26 cellular contexts compared by ENCODE assay signal in genomic region chr5:90553711-90554110, GRCh38.
"Had no signal": no experiment of that assay in that cellular context is flagged by ENCODE, and none has a peak within 500 bp of the region (broad histone marks: within the 10 kb centered on the region; RNA-seq: fewer than 3 reads in every experiment).

No MANE protein-coding gene starts in this region.

- H3K4me3 ChIP-seq: left lung, lung, ovary, right atrium auricular region, right lobe of liver, smooth muscle cell, tibial nerve, vagina had no signal

- H3K27ac Mint-ChIP-seq: immature natural killer cell; mesothelial cell of epicardium; naive B cell; natural killer cell; nephron progenitor cell; progenitor cell of endocrine pancreas; stimulated activated memory B cell treated with anti-CD40 and anti-IgM and Interleukin-4, amounts not matched to agents 10 μg/mL and 1 μg/mL and 100 μg/mL, for 72 hours; stimulated activated naive CD8-positive, alpha-beta T cell treated with anti-CD3 and anti-CD28 coated beads, Interleukin-15, amount 100 ng/mL, for 72 hours; type B pancreatic cell had no signal

- ATAC-seq: left colon; left lung; natural killer cell; right lobe of liver; stimulated activated memory B cell treated with anti-CD40 and anti-IgM and Interleukin-4, amounts not matched to agents 10 μg/mL and 1 μg/mL and 100 μg/mL, for 72 hours; stimulated activated naive CD8-positive, alpha-beta T cell treated with anti-CD3 and anti-CD28 coated beads, Interleukin-15, amount 100 ng/mL, for 72 hours had no signal

- H3K9me3 Mint-ChIP-seq: immature natural killer cell; mesothelial cell of epicardium; natural killer cell; nephron progenitor cell; stimulated activated memory B cell treated with anti-CD40 and anti-IgM and Interleukin-4, amounts not matched to agents 10 μg/mL and 1 μg/mL and 100 μg/mL, for 72 hours; stimulated activated naive CD8-positive, alpha-beta T cell treated with anti-CD3 and anti-CD28 coated beads, Interleukin-15, amount 100 ng/mL, for 72 hours; type B pancreatic cell had no signal

- H3K9me3 ChIP-seq: left lung, ovary, right atrium auricular region, right lobe of liver, tibial nerve, vagina had no signal

- H3K4me2 ChIP-seq: smooth muscle cell had no signal

- H3K36me3 Mint-ChIP-seq: immature natural killer cell; mesothelial cell of epicardium; naive B cell; natural killer cell; stimulated activated memory B cell treated with anti-CD40 and anti-IgM and Interleukin-4, amounts not matched to agents 10 μg/mL and 1 μg/mL and 100 μg/mL, for 72 hours; type B pancreatic cell had no signal

- H3K27me3 ChIP-seq: ovary, vagina had no signal

- H3K27ac ChIP-seq: left lung, ovary, right atrium auricular region, right lobe of liver, tibial nerve, vagina had no signal

- H3K4me3 Mint-ChIP-seq: immature natural killer cell; mesothelial cell of epicardium; naive B cell; natural killer cell; nephron progenitor cell; stimulated activated memory B cell treated with anti-CD40 and anti-IgM and Interleukin-4, amounts not matched to agents 10 μg/mL and 1 μg/mL and 100 μg/mL, for 72 hours; stimulated activated naive CD8-positive, alpha-beta T cell treated with anti-CD3 and anti-CD28 coated beads, Interleukin-15, amount 100 ng/mL, for 72 hours; type B pancreatic cell had no signal

- H3K36me3 ChIP-seq: left lung, ovary, right atrium auricular region, right lobe of liver, tibial nerve, vagina had no signal

- DNase-seq: immature natural killer cell; kidney; left colon; left lung; mesendoderm; naive B cell; natural killer cell; nephron progenitor cell; ovary; right lobe of liver; stimulated activated CD4-positive, alpha-beta T cell treated with anti-CD3 and anti-CD28 coated beads, Interleukin-1b, Interleukin-23, amount 100 ng/mL, for 48 hours; stimulated activated CD4-positive, alpha-beta T cell treated with anti-CD3 and anti-CD28 coated beads, Interleukin-2, amount 100 ng/mL, for 48 hours; stimulated activated CD4-positive, alpha-beta T cell treated with anti-CD3 and anti-CD28 coated beads, Interleukin-4, amount 100 ng/mL, for 4 hours; stimulated activated CD8-positive, alpha-beta memory T cell treated with anti-CD3 and anti-CD28 coated beads, Interleukin-4, amount 100 ng/mL, for 48 hours; stimulated activated naive CD4-positive, alpha-beta T cell treated with Interleukin-2 at 50 U/mL for 16 hours; stimulated activated naive CD8-positive, alpha-beta T cell treated with anti-CD3 and anti-CD28 coated beads, Interleukin-15, amount 100 ng/mL, for 72 hours; substantia nigra had no signal
